Comparison of ENCODE assay signal across 2 cellular contexts in the genomic region with DNA sequence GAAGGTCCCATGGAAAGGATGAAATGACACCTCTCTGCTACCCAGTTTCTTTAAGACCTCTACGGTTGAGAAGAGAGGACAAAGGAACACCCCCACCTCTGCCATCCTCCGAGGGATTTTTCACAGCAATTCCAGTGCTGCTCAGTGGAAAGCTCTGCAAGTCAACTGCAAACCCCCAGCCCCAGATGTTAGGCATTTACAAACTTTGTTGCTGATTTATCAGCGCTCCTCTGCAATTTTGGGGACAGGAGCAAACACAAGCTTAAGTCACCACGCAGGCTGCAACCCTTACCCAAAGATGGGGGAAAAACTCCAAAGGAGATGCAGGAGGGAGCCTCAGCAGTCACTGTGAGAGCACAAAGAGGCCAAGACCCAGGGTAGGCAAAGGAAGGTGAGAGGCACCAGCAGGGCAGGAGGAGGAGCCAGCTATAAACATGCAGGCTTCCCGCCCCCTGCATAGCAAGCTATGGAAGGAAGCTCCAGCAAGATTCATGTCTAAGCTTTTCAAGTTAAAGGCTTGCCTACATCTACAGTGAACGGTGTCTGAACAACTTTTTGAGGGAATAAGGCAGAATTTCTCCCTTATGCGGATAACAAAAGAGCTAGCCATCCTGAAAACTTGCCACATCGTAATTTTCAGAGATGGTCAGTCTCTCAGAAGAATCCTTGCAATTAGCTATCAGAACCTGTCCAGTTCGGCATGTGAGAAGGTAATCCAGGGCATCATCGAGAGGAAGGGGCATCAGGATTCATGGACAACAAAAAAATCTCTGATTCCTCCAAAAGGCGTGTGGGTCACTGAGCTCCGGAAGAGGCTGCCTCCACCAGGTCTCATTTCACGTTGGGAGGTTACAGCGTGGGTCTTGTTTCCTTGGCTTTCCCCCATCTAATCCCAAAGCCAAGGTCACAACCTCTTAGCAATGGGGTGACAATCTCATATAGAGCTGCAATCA.
TF ChIP-seq lines count a peak whose summit lies in the region.

No MANE protein-coding gene starts in this region.

TF ChIP-seq in A549, 52 proteins besides CTCF, POLR2A, EP300 and RAD21 (continued from another document):
- TF ChIP-seq TP53 (CRISPR knock-in tag; IDR thresholded peaks at IDR 0.05) (no peak), CHD4 (IDR thresholded peaks at IDR 0.05; ENCODE audit: borderline replicate concordance) (no peak), FOSL2 (IDR thresholded peaks at IDR 0.05) (no peak), FOSL2 (CRISPR knock-in tag; IDR thresholded peaks at IDR 0.05) (no peak), CBX2 (IDR thresholded peaks at IDR 0.05; ENCODE audit: borderline replicate concordance, low read depth) (no peak), FOXS1 (CRISPR knock-in tag; IDR thresholded peaks at IDR 0.05) (no peak), MYC (IDR thresholded peaks at IDR 0.05; ENCODE audit: borderline replicate concordance, low read length) (no peak), NR3C1 (IDR thresholded peaks at IDR 0.05) (no peak), SREBF2 (IDR thresholded peaks at IDR 0.05) (no peak), ZSCAN20 (CRISPR knock-in tag; IDR thresholded peaks at IDR 0.05) (no peak), EHF (CRISPR knock-in tag; IDR thresholded peaks at IDR 0.05) (no peak), HOXB13 (CRISPR knock-in tag; IDR thresholded peaks at IDR 0.05; ENCODE audit: low read depth) (no peak), FOSB (CRISPR knock-in tag; IDR thresholded peaks at IDR 0.05) (no peak)
- TF ChIP-seq, protein P1, sequence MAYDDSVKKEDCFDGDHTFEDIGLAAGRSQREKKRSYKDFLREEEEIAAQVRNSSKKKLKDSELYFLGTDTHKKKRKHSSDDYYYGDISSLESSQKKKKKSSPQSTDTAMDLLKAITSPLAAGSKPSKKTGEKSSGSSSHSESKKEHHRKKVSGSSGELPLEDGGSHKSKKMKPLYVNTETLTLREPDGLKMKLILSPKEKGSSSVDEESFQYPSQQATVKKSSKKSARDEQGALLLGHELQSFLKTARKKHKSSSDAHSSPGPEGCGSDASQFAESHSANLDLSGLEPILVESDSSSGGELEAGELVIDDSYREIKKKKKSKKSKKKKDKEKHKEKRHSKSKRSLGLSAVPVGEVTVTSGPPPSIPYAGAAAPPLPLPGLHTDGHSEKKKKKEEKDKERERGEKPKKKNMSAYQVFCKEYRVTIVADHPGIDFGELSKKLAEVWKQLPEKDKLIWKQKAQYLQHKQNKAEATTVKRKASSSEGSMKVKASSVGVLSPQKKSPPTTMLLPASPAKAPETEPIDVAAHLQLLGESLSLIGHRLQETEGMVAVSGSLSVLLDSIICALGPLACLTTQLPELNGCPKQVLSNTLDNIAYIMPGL (CRISPR knock-in tag; IDR thresholded peaks at IDR 0.05; ENCODE audit: borderline replicate concordance) = no peak
- TF ChIP-seq, protein P2, sequence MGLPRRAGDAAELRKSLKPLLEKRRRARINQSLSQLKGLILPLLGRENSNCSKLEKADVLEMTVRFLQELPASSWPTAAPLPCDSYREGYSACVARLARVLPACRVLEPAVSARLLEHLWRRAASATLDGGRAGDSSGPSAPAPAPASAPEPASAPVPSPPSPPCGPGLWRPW (IDR thresholded peaks at IDR 0.05) = no peak

TF ChIP-seq in IMR-90, 13 proteins besides CTCF, POLR2A, EP300 and RAD21:
- TF ChIP-seq CHD1 (IDR thresholded peaks at IDR 0.05; ENCODE audit: low read depth, low read length) = no peak
- no peak for TF ChIP-seq BHLHE40 (IDR thresholded peaks at IDR 0.05; ENCODE audit: low read depth, low read length)
- TF ChIP-seq, protein P3, sequence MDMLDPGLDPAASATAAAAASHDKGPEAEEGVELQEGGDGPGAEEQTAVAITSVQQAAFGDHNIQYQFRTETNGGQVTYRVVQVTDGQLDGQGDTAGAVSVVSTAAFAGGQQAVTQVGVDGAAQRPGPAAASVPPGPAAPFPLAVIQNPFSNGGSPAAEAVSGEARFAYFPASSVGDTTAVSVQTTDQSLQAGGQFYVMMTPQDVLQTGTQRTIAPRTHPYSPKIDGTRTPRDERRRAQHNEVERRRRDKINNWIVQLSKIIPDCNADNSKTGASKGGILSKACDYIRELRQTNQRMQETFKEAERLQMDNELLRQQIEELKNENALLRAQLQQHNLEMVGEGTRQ (IDR thresholded peaks at IDR 0.05; ENCODE audit: low read depth, low read length) = no peak
- no peak for TF ChIP-seq MAFK (IDR thresholded peaks at IDR 0.05; ENCODE audit: low read depth, low read length)
- TF ChIP-seq NFE2L2 (IDR thresholded peaks at IDR 0.05; ENCODE audit: low read depth, low read length) = no peak
- no peak for TF ChIP-seq RCOR1 (IDR thresholded peaks at IDR 0.05; ENCODE audit: insufficient replicate concordance, low read length)
- no peak for TF ChIP-seq RFX5 (IDR thresholded peaks at IDR 0.05; ENCODE audit: low read depth, low read length)
- no peak for TF ChIP-seq MAZ (IDR thresholded peaks at IDR 0.05; ENCODE audit: borderline replicate concordance, low read depth, low read length)
- TF ChIP-seq MXI1 (IDR thresholded peaks at IDR 0.05; ENCODE audit: borderline replicate concordance, low read depth, low read length) = no peak; the same call in 1 of the 2 replicates
- TF ChIP-seq, protein P4, sequence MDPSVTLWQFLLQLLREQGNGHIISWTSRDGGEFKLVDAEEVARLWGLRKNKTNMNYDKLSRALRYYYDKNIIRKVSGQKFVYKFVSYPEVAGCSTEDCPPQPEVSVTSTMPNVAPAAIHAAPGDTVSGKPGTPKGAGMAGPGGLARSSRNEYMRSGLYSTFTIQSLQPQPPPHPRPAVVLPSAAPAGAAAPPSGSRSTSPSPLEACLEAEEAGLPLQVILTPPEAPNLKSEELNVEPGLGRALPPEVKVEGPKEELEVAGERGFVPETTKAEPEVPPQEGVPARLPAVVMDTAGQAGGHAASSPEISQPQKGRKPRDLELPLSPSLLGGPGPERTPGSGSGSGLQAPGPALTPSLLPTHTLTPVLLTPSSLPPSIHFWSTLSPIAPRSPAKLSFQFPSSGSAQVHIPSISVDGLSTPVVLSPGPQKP (IDR thresholded peaks at IDR 0.05; ENCODE audit: borderline replicate concordance, low read depth, low read length) = no peak
- no peak for TF ChIP-seq CEBPB (IDR thresholded peaks at IDR 0.05; ENCODE audit: low read depth, low read length)
- TF ChIP-seq SMC3 (IDR thresholded peaks at IDR 0.05; ENCODE audit: low read depth, low read length) = no peak
- no peak for TF ChIP-seq FOS (IDR thresholded peaks at IDR 0.05; ENCODE audit: low read depth, low read length)
